In genomic region chr11:91587131-91587530, GRCh38 we compare ENCODE assay signal across 26 cellular contexts.
"Had no signal": no experiment of that assay in that cellular context is flagged by ENCODE, and none has a peak within 500 bp of the region (broad histone marks: within the 10 kb centered on the region; RNA-seq: fewer than 3 reads in every experiment).

No MANE protein-coding gene starts in this region.

- H3K79me2 ChIP-seq: parathyroid adenoma had no signal

- H2AFZ ChIP-seq: neural progenitor cell, parathyroid adenoma had no signal

- H3K4me3 ChIP-seq: dorsolateral prefrontal cortex, gastrocnemius medialis, left lung, neural progenitor cell, right lobe of liver, suprapubic skin, transverse colon, upper lobe of right lung, uterus had no signal

- ATAC-seq: esophagus mucosa; gastrocnemius medialis; left cardiac atrium; left lung; naive thymus-derived CD4-positive, alpha-beta T cell; right lobe of liver; stimulated activated naive B cell treated with anti-CD40 and anti-IgM and Interleukin-4, amounts not matched to agents 10 μg/mL and 1 μg/mL and 100 μg/mL, for 72 hours; upper lobe of right lung had no signal

- DNase-seq: cortex of kidney; dorsolateral prefrontal cortex; effector CD4-positive, alpha-beta T cell; foreskin fibroblast; gastrocnemius medialis; head of caudate nucleus; kidney; left cardiac atrium; left lung; mammary epithelial cell; mesendoderm; midbrain; naive thymus-derived CD4-positive, alpha-beta T cell; right lobe of liver; small intestine; stimulated activated CD4-positive, alpha-beta T cell treated with anti-CD3 and anti-CD28 coated beads, Interleukin-15, amount 100 ng/mL, for 24 hours; stimulated activated CD4-positive, alpha-beta T cell treated with anti-CD3 and anti-CD28 coated beads, Interleukin-2, amount 100 ng/mL, for 48 hours; stimulated activated naive B cell treated with anti-CD40 and anti-IgM and Interleukin-4, amounts not matched to agents 10 μg/mL and 1 μg/mL and 100 μg/mL, for 72 hours; transverse colon; upper lobe of right lung; uterus had no signal

- H3K4me2 ChIP-seq: neural progenitor cell had no signal

- H3K27me3 ChIP-seq: dorsolateral prefrontal cortex, gastrocnemius medialis, left lung, neural progenitor cell, right lobe of liver, suprapubic skin, transverse colon, upper lobe of right lung, uterus had no signal

- H3K9ac ChIP-seq: neural progenitor cell, parathyroid adenoma had no signal

- H3K36me3 ChIP-seq: gastrocnemius medialis, left lung, neural progenitor cell, right lobe of liver, suprapubic skin, transverse colon, upper lobe of right lung, uterus had no signal

- H3K9me3 ChIP-seq: gastrocnemius medialis, right lobe of liver, upper lobe of right lung, uterus had no signal

- H3K27ac ChIP-seq: dorsolateral prefrontal cortex, epithelial cell of prostate, gastrocnemius medialis, left lung, neural progenitor cell, parathyroid adenoma, right lobe of liver, suprapubic skin, transverse colon, upper lobe of right lung, uterus had no signal

- H3K4me1 ChIP-seq: gastrocnemius medialis, left lung, neural progenitor cell, parathyroid adenoma, right lobe of liver, suprapubic skin, transverse colon, upper lobe of right lung, uterus had no signal
